Comparison of ENCODE assay signal across 17 cellular contexts in genomic region chr15:87739866-87740265, GRCh38.
"Had no signal": no experiment of that assay in that cellular context is flagged by ENCODE, and none has a peak within 500 bp of the region (broad histone marks: within the 10 kb centered on the region; RNA-seq: fewer than 3 reads in every experiment).

No MANE protein-coding gene starts in this region.

- FAIRE-seq: endothelial cell of umbilical vein, kidney had no signal

- DNase-seq: activated B cell treated with CpG ODN at 0.5 μM for 24 hours; activated CD4-positive, alpha-beta T cell treated with anti-CD3 and anti-CD28 coated beads, Interleukin-2, amount 50 U/mL, for 4 hours; activated naive CD4-positive, alpha-beta T cell; activated T-cell treated with anti-CD3 and anti-CD28 coated beads for 4 hours; activated T-cell treated with anti-CD3 and anti-CD28 coated beads, Interleukin-2, amount 50 U/mL, for 72 hours; aorta; brain microvascular endothelial cell; head of caudate nucleus; hippocampal formation; immature natural killer cell; kidney; naive thymus-derived CD4-positive, alpha-beta T cell; nucleus accumbens; psoas muscle; spleen; stimulated activated naive CD4-positive, alpha-beta T cell treated with Interleukin-2 at 50 U/mL for 16 hours had no signal
